8 cellular contexts compared by ENCODE assay signal in genomic region chr3:71512000-71512399, GRCh38.
DNase-seq lines count a peak whose midpoint lies in the region; ATAC-seq and TF ChIP-seq lines count a peak whose summit lies in the region.

No MANE protein-coding gene starts in this region.

- no peaks in the 10 kb centered on the region for H3K9me3 Mint-ChIP-seq in activated CD4-positive, alpha-beta T cell treated with anti-CD3 and anti-CD28 coated beads, Interleukin-2, amount 10 ng/mL, durations not matched to agents 7 days and 5 days

- peak; percentile 53 for ATAC-seq in HG02623 (IDR thresholded peaks at IDR 0.05; ENCODE audit: unreplicated experiment)
- ATAC-seq in left lung, result peak; percentile 13
- no peak for ATAC-seq in HG03280 (IDR thresholded peaks at IDR 0.05; ENCODE audit: unreplicated experiment)
- ATAC-seq in HG03097 (IDR thresholded peaks at IDR 0.05; ENCODE audit: low FRiP score, unreplicated experiment), result no peak

- H3K4me1 Mint-ChIP-seq in activated CD4-positive, alpha-beta T cell treated with anti-CD3 and anti-CD28 coated beads, Interleukin-2, amount 10 ng/mL, durations not matched to agents 7 days and 5 days, result peaks cover 18% of the 10 kb centered on the region

- H3F3A ChIP-seq in PC-9 (ENCODE audit: insufficient read depth, low read depth), result no peaks in the 10 kb centered on the region

- H3K4me1 ChIP-seq in left lung (peaks cover 0 to 49% of the 10 kb centered on the region in 2 donors), PC-9 (replicated peaks; ENCODE audit: insufficient read depth) (no peaks in the 10 kb centered on the region)

- BruUV-seq in PC-9 (replicated peaks; lab: Mats Ljungman, UMichigan), result no TSS peak

- H3K36me3 ChIP-seq in left lung (no peaks in the 10 kb centered on the region), PC-9 (ENCODE audit: low read depth) (no peaks in the 10 kb centered on the region)

- no peak overlapping the region for H2AFZ ChIP-seq in PC-9

- no peaks in the 10 kb centered on the region for H3K79me2 ChIP-seq in PC-9 (ENCODE audit: low read depth)

- CTCF ChIA-PET in activated CD4-positive, alpha-beta T cell treated with anti-CD3 and anti-CD28 coated beads, Interleukin-2, amount 10 ng/mL, durations not matched to agents 7 days and 5 days (lab: Charles Lee), result interaction anchor here (1.2 kb wide), 1 partner anchor 14 kb away, joined by 4 read pairs; no protein-coding TSS in a partner anchor
- CTCF ChIA-PET in PC-9 (lab: Charles Lee), result no interaction called here

- H3K4me2 ChIP-seq in PC-9, result no peak overlapping the region

- no peaks in the 10 kb centered on the region for H3K27me3 Mint-ChIP-seq in activated CD4-positive, alpha-beta T cell treated with anti-CD3 and anti-CD28 coated beads, Interleukin-2, amount 10 ng/mL, durations not matched to agents 7 days and 5 days

- peak overlapping the region in 1 of 2 donors; percentile 45 for H3K27ac ChIP-seq in left lung
- H3K27ac ChIP-seq in PC-9, result no peak overlapping the region

- peak; percentile 59 for DNase-seq in activated CD4-positive, alpha-beta T cell treated with anti-CD3 and anti-CD28 coated beads, Interleukin-2, amount 10 ng/mL, durations not matched to agents 7 days and 5 days
- DNase-seq in left lung (no peak), NCI-H2196 (lab: John Stamatoyannopoulos, UW; ENCODE audit: unreplicated experiment) (no peak), PC-9 (no peak)

- H3K4me3 Mint-ChIP-seq in activated CD4-positive, alpha-beta T cell treated with anti-CD3 and anti-CD28 coated beads, Interleukin-2, amount 10 ng/mL, durations not matched to agents 7 days and 5 days, result no peak overlapping the region

- no peaks in the 10 kb centered on the region for H3K27me3 ChIP-seq in left lung
- no peaks in the 10 kb centered on the region for H3K27me3 ChIP-seq in PC-9 (ENCODE audit: insufficient read depth, low read depth)

- intact Hi-C loops in left lung (cut with DNase I), result no loop called here
- intact Hi-C loops in PC-9 (cut with micrococcal nuclease; ENCODE audit: unreplicated experiment), result no loop called here

- TF ChIP-seq CTCF in GM12875 (IDR thresholded peaks at IDR 0.05; ENCODE audit: borderline replicate concordance, insufficient read depth, low read depth, low read length), result peak; percentile 30; the same call in 1 of the 2 replicates
- TF ChIP-seq CTCF in left lung (IDR thresholded peaks at IDR 0.05), result no peak
- no peak for TF ChIP-seq CTCF in PC-9 (conservative IDR thresholded peaks at IDR 0.05)

- no peaks in the 10 kb centered on the region for H4K20me1 ChIP-seq in PC-9 (ENCODE audit: insufficient read depth)

- no peaks in the 10 kb centered on the region for H3K9me2 ChIP-seq in PC-9 (ENCODE audit: insufficient read depth)

- no peaks in the 10 kb centered on the region for H3K36me3 Mint-ChIP-seq in activated CD4-positive, alpha-beta T cell treated with anti-CD3 and anti-CD28 coated beads, Interleukin-2, amount 10 ng/mL, durations not matched to agents 7 days and 5 days (ENCODE audit: low read depth)

- H3K27ac Mint-ChIP-seq in activated CD4-positive, alpha-beta T cell treated with anti-CD3 and anti-CD28 coated beads, Interleukin-2, amount 10 ng/mL, durations not matched to agents 7 days and 5 days, result peak overlapping the region; percentile 3

- H3K9me3 ChIP-seq in left lung, result no peaks in the 10 kb centered on the region
- H3K9me3 ChIP-seq in PC-9 (ENCODE audit: insufficient read depth, low read depth), result no peaks in the 10 kb centered on the region

- POLR2A ChIA-PET in activated CD4-positive, alpha-beta T cell treated with anti-CD3 and anti-CD28 coated beads, Interleukin-2, amount 10 ng/mL, durations not matched to agents 7 days and 5 days (lab: Charles Lee), result no interaction called here
- POLR2A ChIA-PET in PC-9 (lab: Charles Lee; ENCODE audit: unreplicated experiment), result no interaction called here

- no peak overlapping the region for H3K4me3 ChIP-seq in GM12875 (ENCODE audit: low read depth, low read length)
- H3K4me3 ChIP-seq in left lung, result no peak overlapping the region
- H3K4me3 ChIP-seq in PC-9, result no peak overlapping the region

Comparison
In these comparisons a context has a peak if more than half of its experiments do, and no peak if none do; other contexts are left out.
1. ATAC-seq: peak in HG02623 (single experiment) and left lung (single experiment); none in HG03280 (single experiment) and HG03097 (single experiment).